In the genomic region with DNA sequence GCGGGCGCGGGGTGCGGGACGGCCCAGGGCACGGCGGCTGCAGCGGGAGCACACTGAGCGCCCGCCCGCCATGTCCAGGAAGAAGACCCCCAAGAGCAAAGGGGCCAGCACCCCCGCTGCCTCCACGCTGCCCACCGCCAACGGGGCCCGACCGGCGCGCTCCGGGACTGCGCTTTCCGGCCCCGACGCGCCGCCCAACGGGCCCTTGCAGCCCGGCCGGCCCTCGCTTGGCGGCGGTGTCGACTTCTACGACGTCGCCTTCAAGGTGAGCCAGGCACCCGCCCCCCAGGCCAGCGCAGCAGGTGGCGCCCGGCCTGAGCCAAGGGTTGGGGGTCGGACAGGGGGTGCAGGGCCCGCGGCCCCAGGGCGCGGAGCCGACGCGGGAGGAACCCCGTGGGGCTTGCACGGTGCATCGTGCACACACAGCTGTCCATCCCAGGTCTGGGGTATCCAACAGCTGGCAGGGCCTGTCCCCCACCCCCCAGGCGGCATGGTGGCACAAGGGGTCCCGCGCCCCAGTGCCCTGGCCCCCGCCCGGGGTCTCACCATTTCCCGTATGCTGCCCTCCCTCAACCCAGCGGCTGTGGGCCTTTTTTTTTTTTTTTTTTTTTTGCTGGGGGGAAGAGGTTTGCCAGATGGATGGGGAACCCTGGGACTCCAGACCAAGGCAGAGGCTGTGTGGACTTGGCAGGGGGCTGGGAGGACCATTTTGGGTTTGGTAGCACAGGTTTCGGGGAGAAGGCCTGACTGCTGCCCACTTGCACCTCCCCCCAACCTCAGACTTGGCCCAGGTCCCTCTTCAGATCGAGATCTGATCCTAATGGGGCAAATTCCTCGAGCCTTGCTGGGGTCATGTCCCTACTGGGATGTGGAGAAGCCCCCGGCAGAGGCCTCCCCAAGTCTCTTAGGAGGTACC, we compare ENCODE assay signal across 8 cellular contexts. TPM values are rescaled to one million over a fixed set of nuclear protein-coding genes. Genes with fewer than 3 reads are reported as not detected.
DNase-seq lines count a peak whose midpoint lies in the region; ATAC-seq and TF ChIP-seq lines count a peak whose summit lies in the region.

No MANE protein-coding gene starts in this region.

- DNase-seq in activated CD8-positive, alpha-beta T cell treated with anti-CD3 and anti-CD28 coated beads for 36 hours = peak; percentile 58
- DNase-seq in hepatocyte (ENCODE audit: low spot score) = peak; percentile 74
- no peak for DNase-seq in NCI-H1092 treated with DMSO at 0.1 percent for 48 hours (lab: John Stamatoyannopoulos, UW)
- no peak for DNase-seq in adrenal gland

- peaks cover 65 to 91% (median 77%) of the 10 kb centered on the region in 11 experiments for H4K20me1 ChIP-seq in BLaER1 treated with 17β-estradiol and CSF1 and Interleukin-3, amounts not matched to agents 10 nM and 100 nM
- peaks cover 52% of the 10 kb centered on the region for H4K20me1 ChIP-seq in hepatocyte (ENCODE audit: insufficient read depth, poor library complexity, severe bottlenecking)

- TF ChIP-seq POLR2A in adrenal gland (IDR thresholded peaks at IDR 0.05) = no peak

- intact Hi-C loops in activated CD8-positive, alpha-beta T cell treated with anti-CD3 and anti-CD28 coated beads for 36 hours (cut with micrococcal nuclease) = no loop called here
- intact Hi-C loops in adrenal gland (cut with DNase I) = loop anchor here in 1 of 2 donors (5.0 kb wide), 1 partner anchor 127 kb away; no protein-coding TSS in a partner anchor

- H3K27ac Mint-ChIP-seq in activated CD8-positive, alpha-beta T cell treated with anti-CD3 and anti-CD28 coated beads for 36 hours = no peak overlapping the region
- H3K27ac Mint-ChIP-seq in stimulated activated memory B cell treated with anti-CD40 and anti-IgM and Interleukin-4, amounts not matched to agents 10 μg/mL and 1 μg/mL and 100 μg/mL, for 72 hours = peak overlapping the region; percentile 25

- H3K4me3 ChIP-seq in BLaER1 treated with 17β-estradiol and CSF1 and Interleukin-3, amounts not matched to agents 10 nM and 100 nM = peak overlapping the region; percentile 52 to 95 (median 88)
- H3K4me3 ChIP-seq in HEK293 (ENCODE audit: low read depth, low read length) (peak overlapping the region; percentile 43), hepatocyte (no peak overlapping the region), adrenal gland (peak overlapping the region in 1 of 4 donors; percentile 71)

- 5% methylated on average over 37 of the region's 62 CpGs for WGBS in hepatocyte (ENCODE audit: low lambda C conversion rate, missing lambda C conversion rate)
- WGBS in adrenal gland, 4 donors = 2 to 13% (median 3%) methylated on average over 5 to 62 of the region's 62 CpGs

- POLR2A ChIA-PET in HEK293 (lab: Yijun Ruan, JAX) = interaction anchor here (0.6 to 1.3 kb wide), 2 partner anchors 8 to 81 kb away, joined by 3 to 5 read pairs; no protein-coding TSS in a partner anchor
- POLR2A ChIA-PET in activated CD8-positive, alpha-beta T cell treated with anti-CD3 and anti-CD28 coated beads for 36 hours (lab: Charles Lee) = no interaction called here

- no peak overlapping the region for H2AFZ ChIP-seq in hepatocyte

- H3K4me1 Mint-ChIP-seq in activated CD8-positive, alpha-beta T cell treated with anti-CD3 and anti-CD28 coated beads for 36 hours (ENCODE audit: low read depth) = peaks cover 19% of the 10 kb centered on the region
- H3K4me1 Mint-ChIP-seq in stimulated activated memory B cell treated with anti-CD40 and anti-IgM and Interleukin-4, amounts not matched to agents 10 μg/mL and 1 μg/mL and 100 μg/mL, for 72 hours = peaks cover 46% of the 10 kb centered on the region

- H3K4me2 ChIP-seq in BLaER1 treated with 17β-estradiol and CSF1 and Interleukin-3, amounts not matched to agents 10 nM and 100 nM = peak overlapping the region; percentile 98 to 100 (median 100)
- peak overlapping the region; percentile 93 for H3K4me2 ChIP-seq in hepatocyte

- no peaks in the 10 kb centered on the region for H3K27me3 Mint-ChIP-seq in activated CD8-positive, alpha-beta T cell treated with anti-CD3 and anti-CD28 coated beads for 36 hours
- H3K27me3 Mint-ChIP-seq in stimulated activated memory B cell treated with anti-CD40 and anti-IgM and Interleukin-4, amounts not matched to agents 10 μg/mL and 1 μg/mL and 100 μg/mL, for 72 hours = no peaks in the 10 kb centered on the region

- peaks cover 26 to 33% (median 30%) of the 10 kb centered on the region in 11 experiments for H3K36me3 ChIP-seq in BLaER1 treated with 17β-estradiol and CSF1 and Interleukin-3, amounts not matched to agents 10 nM and 100 nM
- H3K36me3 ChIP-seq in HEK293 (ENCODE audit: control insufficient read depth in 2 of 2, insufficient read depth in 1 of 2, low read length in 2 of 2) (peaks cover 0 to 30% of the 10 kb centered on the region in 2 experiments; a peak in 2 of 3 replicates), hepatocyte (replicated peaks; ENCODE audit: insufficient read depth, low read depth) (no peaks in the 10 kb centered on the region), adrenal gland (replicated peaks in 1 of 2) (no peaks in the 10 kb centered on the region)

- peaks cover 35% of the 10 kb centered on the region for H3K79me2 ChIP-seq in hepatocyte

- H3K4me3 Mint-ChIP-seq in activated CD8-positive, alpha-beta T cell treated with anti-CD3 and anti-CD28 coated beads for 36 hours = peak overlapping the region; percentile 39
- peak overlapping the region; percentile 62 for H3K4me3 Mint-ChIP-seq in stimulated activated memory B cell treated with anti-CD40 and anti-IgM and Interleukin-4, amounts not matched to agents 10 μg/mL and 1 μg/mL and 100 μg/mL, for 72 hours

- peak overlapping the region in 8 of 11 experiments; percentile 21 to 91 (median 49); a peak in 13 of 22 replicates for H3K27ac ChIP-seq in BLaER1 treated with 17β-estradiol and CSF1 and Interleukin-3, amounts not matched to agents 10 nM and 100 nM
- peak overlapping the region; percentile 44; the same call in 1 of the 2 replicates for H3K27ac ChIP-seq in HEK293 (ENCODE audit: extremely low read depth, low read depth, low read length)
- H3K27ac ChIP-seq in hepatocyte = no peak overlapping the region
- H3K27ac ChIP-seq in adrenal gland = peak overlapping the region in 1 of 5 donors; percentile 77

- CTCF ChIA-PET in HEK293 (lab: Yijun Ruan, JAX) = interaction anchor here (0.6 to 1.3 kb wide), 2 partner anchors 10 to 98 kb away, joined by 5 to 6 read pairs; no protein-coding TSS in a partner anchor
- CTCF ChIA-PET in activated CD8-positive, alpha-beta T cell treated with anti-CD3 and anti-CD28 coated beads for 36 hours (lab: Charles Lee) = interaction anchor here (1.1 to 4.2 kb wide), 2 partner anchors 9 kb away, joined by 3 to 23 read pairs; no protein-coding TSS in a partner anchor

- peak overlapping the region; percentile 38 to 97 (median 94) for H3K9ac ChIP-seq in BLaER1 treated with 17β-estradiol and CSF1 and Interleukin-3, amounts not matched to agents 10 nM and 100 nM

- peaks cover 0 to 3% (median 0%) of the 10 kb centered on the region in 11 experiments; a peak in 1 of 22 replicates for H3K9me3 ChIP-seq in BLaER1 treated with 17β-estradiol and CSF1 and Interleukin-3, amounts not matched to agents 10 nM and 100 nM (replicated peaks in 1 of 11)
- H3K9me3 ChIP-seq in HEK293 (ENCODE audit: control insufficient read depth, insufficient read depth, low read depth, low read length) (no peaks in the 10 kb centered on the region), hepatocyte (ENCODE audit: low read depth) (no peaks in the 10 kb centered on the region), adrenal gland (replicated peaks in 1 of 3) (no peaks in the 10 kb centered on the region)

- peaks cover 54 to 75% (median 62%) of the 10 kb centered on the region in 10 experiments for H3K4me1 ChIP-seq in BLaER1 treated with 17β-estradiol and CSF1 and Interleukin-3, amounts not matched to agents 10 nM and 100 nM
- peaks cover 4% of the 10 kb centered on the region for H3K4me1 ChIP-seq in HEK293 (ENCODE audit: control insufficient read depth, insufficient read depth, low read length)
- H3K4me1 ChIP-seq in hepatocyte (ENCODE audit: insufficient read depth) = peaks cover 55% of the 10 kb centered on the region
- H3K4me1 ChIP-seq in adrenal gland (replicated peaks in 1 of 2) = peaks cover 19 to 44% of the 10 kb centered on the region in 2 donors

- H3K9me3 Mint-ChIP-seq in activated CD8-positive, alpha-beta T cell treated with anti-CD3 and anti-CD28 coated beads for 36 hours = no peaks in the 10 kb centered on the region
- H3K9me3 Mint-ChIP-seq in stimulated activated memory B cell treated with anti-CD40 and anti-IgM and Interleukin-4, amounts not matched to agents 10 μg/mL and 1 μg/mL and 100 μg/mL, for 72 hours = no peaks in the 10 kb centered on the region

- H3K27me3 ChIP-seq in BLaER1 treated with 17β-estradiol and CSF1 and Interleukin-3, amounts not matched to agents 10 nM and 100 nM = no peaks in the 10 kb centered on the region; a peak in 1 of 22 replicates
- no peaks in the 10 kb centered on the region for H3K27me3 ChIP-seq in hepatocyte
- no peaks in the 10 kb centered on the region for H3K27me3 ChIP-seq in adrenal gland

- peaks cover 27% of the 10 kb centered on the region for H3K36me3 Mint-ChIP-seq in activated CD8-positive, alpha-beta T cell treated with anti-CD3 and anti-CD28 coated beads for 36 hours (ENCODE audit: low read depth)
- H3K36me3 Mint-ChIP-seq in stimulated activated memory B cell treated with anti-CD40 and anti-IgM and Interleukin-4, amounts not matched to agents 10 μg/mL and 1 μg/mL and 100 μg/mL, for 72 hours = peaks cover 24% of the 10 kb centered on the region

- 0 out of 2 replicates have a peak, but pooled peaks have one; percentile 50 for TF ChIP-seq CTCF in HEK293 (tag by site-specific recombination; IDR thresholded peaks at IDR 0.05)
- peak; percentile 37 for TF ChIP-seq CTCF in activated CD8-positive, alpha-beta T cell treated with anti-CD3 and anti-CD28 coated beads for 36 hours (IDR thresholded peaks at IDR 0.05)
- TF ChIP-seq CTCF in hepatocyte (IDR thresholded peaks at IDR 0.05; ENCODE audit: poor library complexity) = no peak
- TF ChIP-seq CTCF in adrenal gland (IDR thresholded peaks at IDR 0.05) = peak in 1 of 6 experiments; percentile 31

- peak; percentile 41 for ATAC-seq in activated CD8-positive, alpha-beta T cell treated with anti-CD3 and anti-CD28 coated beads for 36 hours
- ATAC-seq in stimulated activated memory B cell treated with anti-CD40 and anti-IgM and Interleukin-4, amounts not matched to agents 10 μg/mL and 1 μg/mL and 100 μg/mL, for 72 hours = peak; percentile 1
- ATAC-seq in HG02759 (IDR thresholded peaks at IDR 0.05; ENCODE audit: unreplicated experiment) = no peak

- H3K9me2 ChIP-seq in hepatocyte (replicated peaks; ENCODE audit: insufficient read depth) = no peaks in the 10 kb centered on the region

RNA-seq across cellular contexts. Expression of a gene that starts 0.5 kb away (rescaled TPM):
- under 1 TPM; 0.34 to 0.49 TPM for total RNA-seq in activated CD8-positive, alpha-beta T cell treated with anti-CD3 and anti-CD28 coated beads for 36 hours
- total RNA-seq in hepatocyte (4.1 and 8.3 TPM in 2 replicates), adrenal gland (1 to 10 TPM in 6 of 8 donors, not detected in 2; 1.0 to 4.1 (median 1.8) TPM)
- polyA plus RNA-seq in hepatocyte (11.3 and 15.0 TPM in 2 replicates), adrenal gland (10 to 100 TPM in 1 of 3 donors, 1 to 10 TPM in 1, under 1 TPM in 1; 0.46 to 23.1 (median 6.7) TPM)

RNA-seq across cellular contexts. Expression of a gene that starts 6.6 kb away (rescaled TPM):
- 10 to 100 TPM; 74.8 to 80.2 TPM for total RNA-seq in activated CD8-positive, alpha-beta T cell treated with anti-CD3 and anti-CD28 coated beads for 36 hours
- total RNA-seq in hepatocyte = 55.1 and 73.4 TPM in 2 replicates
- polyA plus RNA-seq in hepatocyte = 30.0 and 37.4 TPM in 2 replicates
- 100 to 1,000 TPM in 1 of 8 donors, 10 to 100 TPM in 7; 28.4 to 129 (median 60.5) TPM for total RNA-seq in adrenal gland
- 10 to 100 TPM; 21.0 to 47.8 (median 43.8) TPM for polyA plus RNA-seq in adrenal gland

RNA-seq across cellular contexts. Expression of a gene that starts 13.3 kb away (rescaled TPM):
- 10 to 100 TPM; 74.7 to 85.1 TPM for total RNA-seq in activated CD8-positive, alpha-beta T cell treated with anti-CD3 and anti-CD28 coated beads for 36 hours
- total RNA-seq in hepatocyte (40.2 and 60.6 TPM in 2 replicates), adrenal gland (100 to 1,000 TPM in 5 of 8 donors, 10 to 100 TPM in 3; 43.5 to 145 (median 104) TPM)
- polyA plus RNA-seq in hepatocyte (35.9 and 49.3 TPM in 2 replicates), adrenal gland (100 to 1,000 TPM in 2 of 3 donors, 1 to 10 TPM in 1; 9.2 to 359 (median 104) TPM)

RNA-seq across cellular contexts. Expression of a gene that starts 47.4 kb away (rescaled TPM):
- 1 to 10 TPM; 4.4 to 7.2 TPM for total RNA-seq in activated CD8-positive, alpha-beta T cell treated with anti-CD3 and anti-CD28 coated beads for 36 hours
- total RNA-seq in hepatocyte = 0.47 and 0.80 TPM in 2 replicates
- polyA plus RNA-seq in hepatocyte = 1.7 TPM in 2 replicates
- total RNA-seq in adrenal gland = 1 to 10 TPM in 2 of 8 donors, under 1 TPM in 4, not detected in 2; 0.06 to 2.7 (median 0.62) TPM
- 1 to 10 TPM in 2 of 3 donors, not detected in 1; 1.4 to 5.2 TPM for polyA plus RNA-seq in adrenal gland

RNA-seq across cellular contexts. Expression of a gene that starts 56.3 kb away (rescaled TPM):
- total RNA-seq in activated CD8-positive, alpha-beta T cell treated with anti-CD3 and anti-CD28 coated beads for 36 hours = 10 to 100 TPM; 70.0 to 70.7 TPM
- 28.3 and 52.4 TPM in 2 replicates for total RNA-seq in hepatocyte
- 87.3 and 88.3 TPM in 2 replicates for polyA plus RNA-seq in hepatocyte
- total RNA-seq in adrenal gland = 100 to 1,000 TPM in 1 of 8 donors, 10 to 100 TPM in 7; 33.9 to 116 (median 57.2) TPM
- 10 to 100 TPM; 21.9 to 96.3 (median 69.1) TPM for polyA plus RNA-seq in adrenal gland

Comparison
In these comparisons a context has a peak if more than half of its experiments do, and no peak if none do; other contexts are left out.
1. DNase-seq: peak in activated CD8-positive, alpha-beta T cell treated with anti-CD3 and anti-CD28 coated beads for 36 hours (single experiment) and hepatocyte (single experiment); none in NCI-H1092 treated with DMSO at 0.1 percent for 48 hours (single experiment) and adrenal gland (0 of 7).